1 cellular context compared by ENCODE assay signal in the genomic region with DNA sequence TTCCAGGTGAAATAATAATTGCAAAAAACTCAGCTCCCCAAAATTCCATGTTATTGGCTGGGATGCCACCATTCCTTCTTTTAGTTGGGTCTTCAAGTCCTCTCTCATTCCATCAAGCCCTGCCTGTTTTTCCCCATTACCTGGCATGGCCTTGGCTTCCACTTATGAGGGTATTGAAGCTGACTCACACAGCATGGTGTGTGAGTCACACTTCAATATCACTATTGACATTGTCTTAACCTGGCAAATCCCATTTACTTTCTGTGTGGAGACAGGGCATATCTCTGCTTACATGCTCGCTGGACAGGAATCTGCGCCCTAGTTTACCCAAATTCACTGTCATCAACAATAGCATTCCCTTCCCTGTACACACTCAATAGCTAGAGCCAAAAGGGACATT.
TF ChIP-seq lines count a peak whose summit lies in the region.

No MANE protein-coding gene starts in this region.

TF ChIP-seq in SK-N-SH treated with all-trans-retinoic acid at 6 μM for 48 hours, 23 proteins besides CTCF, POLR2A, EP300 and RAD21 (continued from another document):
- TF ChIP-seq PPARA (CRISPR knock-in tag; IDR thresholded peaks at IDR 0.05; ENCODE audit: borderline replicate concordance) (no peak), ZC3H10 (CRISPR knock-in tag; IDR thresholded peaks at IDR 0.05) (no peak), OSR1 (CRISPR knock-in tag; IDR thresholded peaks at IDR 0.05) (no peak)
